11 cellular contexts compared by ENCODE assay signal in genomic region chr1:27539901-27540861, GRCh38. TPM values are rescaled to one million over a fixed set of nuclear protein-coding genes. Genes with fewer than 3 reads are reported as not detected.
DNase-seq lines count a peak whose midpoint lies in the region; ATAC-seq, FAIRE-seq and TF ChIP-seq lines count a peak whose summit lies in the region.
"Had no signal": no experiment of that assay in that cellular context is flagged by ENCODE, and none has a peak within 500 bp of the region (broad histone marks: within the 10 kb centered on the region; RNA-seq: fewer than 3 reads in every experiment).

No MANE protein-coding gene starts in this region.

- DNase-seq in heart left ventricle (peak in 1 of 5 donors; percentile 26), left ventricle myocardium superior (no peak), adrenal gland (peak; percentile 84 to 91 (median 90)), islet precursor cell (peak; percentile 79), urothelium cell line (ENCODE audit: low spot score) (peak; percentile 86), GM20000 (ENCODE audit: low spot score) (no peak)
- no peak for DNase-seq in stimulated activated CD4-positive, alpha-beta T cell treated with anti-CD3 and anti-CD28 coated beads, Interleukin-1b, Interleukin-23, amount 100 ng/mL, for 48 hours
- DNase-seq: cortex of kidney, DMS 273 treated with DMSO at 0.1 percent for 48 hours, SIG-M5 had no signal

- H3K27me3 ChIP-seq in heart left ventricle (no peaks in the 10 kb centered on the region), adrenal gland (no peaks in the 10 kb centered on the region)

- no peak for TF ChIP-seq CTCF in heart left ventricle (IDR thresholded peaks at IDR 0.05)
- TF ChIP-seq CTCF in adrenal gland (IDR thresholded peaks at IDR 0.05), result no peak
- no peak for TF ChIP-seq CTCF in GM20000 (IDR thresholded peaks at IDR 0.05; ENCODE audit: extremely low read depth, missing control alignments)

- peaks cover 15 to 95% (median 81%) of the 10 kb centered on the region in 12 donors for H3K4me1 ChIP-seq in heart left ventricle
- peaks cover 56 to 83% of the 10 kb centered on the region in 2 donors for H3K4me1 ChIP-seq in adrenal gland (replicated peaks in 1 of 2)

- WGBS in heart left ventricle, 4 donors, result 55 to 64% (median 58%) methylated on average over 9 of the region's 9 CpGs
- WGBS in adrenal gland, 4 donors, result 39 to 49% (median 43%) methylated on average over 9 of the region's 9 CpGs

- intact Hi-C loops in heart left ventricle (cut with DNase I) (loop anchor here in 2 of 10 donors (5.0 kb wide), 2 partner anchors 113 to 133 kb away; no protein-coding TSS in a partner anchor), left ventricle myocardium superior (cut with micrococcal nuclease) (no loop called here), adrenal gland (cut with DNase I) (no loop called here)

- H3K4me3 ChIP-seq in heart left ventricle (no peak overlapping the region), adrenal gland (no peak overlapping the region)

- H3K9me3 ChIP-seq in heart left ventricle (no peaks in the 10 kb centered on the region), adrenal gland (replicated peaks in 1 of 3) (no peaks in the 10 kb centered on the region)

- H3K27ac ChIP-seq in heart left ventricle (peak overlapping the region in 11 of 12 donors; percentile 17 to 94 (median 87)), adrenal gland (peak overlapping the region in 4 of 5 donors; percentile 32 to 98 (median 76))

- H3K36me3 ChIP-seq in heart left ventricle (peaks cover 0 to 30% (median 5%) of the 10 kb centered on the region in 9 donors), adrenal gland (replicated peaks in 1 of 2) (peaks cover 0 to 5% of the 10 kb centered on the region in 2 donors)

- FAIRE-seq in urothelium cell line (lab: Jason Lieb, UNC), result no peak

- TF ChIP-seq POLR2A in heart left ventricle (IDR thresholded peaks at IDR 0.05) (no peak), adrenal gland (IDR thresholded peaks at IDR 0.05) (no peak), GM18505 (IDR thresholded peaks at IDR 0.05; ENCODE audit: borderline replicate concordance, extremely low read depth, insufficient read depth, insufficient read length) (no peak)

- ATAC-seq in heart left ventricle, result no peak
- no peak for ATAC-seq in left ventricle myocardium superior
- no peak for ATAC-seq in GM18505 (IDR thresholded peaks at IDR 0.05; ENCODE audit: unreplicated experiment)

RNA-seq across cellular contexts. Expression of gene WASF2, which starts 50.2 kb away (rescaled TPM):
- 100 to 1,000 TPM in 1 of 9 donors, 10 to 100 TPM in 8; 27.5 to 103 (median 47.9) TPM for total RNA-seq in heart left ventricle
- 10 to 100 TPM; 14.2 to 52.0 TPM for polyA plus RNA-seq in heart left ventricle
- total RNA-seq in left ventricle myocardium superior, result 59.1 TPM
- 100 to 1,000 TPM in 4 of 8 donors, 10 to 100 TPM in 4; 47.3 to 159 (median 93.4) TPM for total RNA-seq in adrenal gland
- polyA plus RNA-seq in adrenal gland, result 10 to 100 TPM; 18.9 to 94.6 (median 29.0) TPM

Comparison
In these comparisons a context has a peak if more than half of its experiments do, and no peak if none do; other contexts are left out.
1. DNase-seq: peak in adrenal gland (7 of 7), islet precursor cell (single experiment) and urothelium cell line (single experiment); none in left ventricle myocardium superior (single experiment), GM20000 (single experiment) and stimulated activated CD4-positive, alpha-beta T cell treated with anti-CD3 and anti-CD28 coated beads, Interleukin-1b, Interleukin-23, amount 100 ng/mL, for 48 hours (single experiment).